Comparison of ENCODE assay signal across 27 cellular contexts in the genomic region with DNA sequence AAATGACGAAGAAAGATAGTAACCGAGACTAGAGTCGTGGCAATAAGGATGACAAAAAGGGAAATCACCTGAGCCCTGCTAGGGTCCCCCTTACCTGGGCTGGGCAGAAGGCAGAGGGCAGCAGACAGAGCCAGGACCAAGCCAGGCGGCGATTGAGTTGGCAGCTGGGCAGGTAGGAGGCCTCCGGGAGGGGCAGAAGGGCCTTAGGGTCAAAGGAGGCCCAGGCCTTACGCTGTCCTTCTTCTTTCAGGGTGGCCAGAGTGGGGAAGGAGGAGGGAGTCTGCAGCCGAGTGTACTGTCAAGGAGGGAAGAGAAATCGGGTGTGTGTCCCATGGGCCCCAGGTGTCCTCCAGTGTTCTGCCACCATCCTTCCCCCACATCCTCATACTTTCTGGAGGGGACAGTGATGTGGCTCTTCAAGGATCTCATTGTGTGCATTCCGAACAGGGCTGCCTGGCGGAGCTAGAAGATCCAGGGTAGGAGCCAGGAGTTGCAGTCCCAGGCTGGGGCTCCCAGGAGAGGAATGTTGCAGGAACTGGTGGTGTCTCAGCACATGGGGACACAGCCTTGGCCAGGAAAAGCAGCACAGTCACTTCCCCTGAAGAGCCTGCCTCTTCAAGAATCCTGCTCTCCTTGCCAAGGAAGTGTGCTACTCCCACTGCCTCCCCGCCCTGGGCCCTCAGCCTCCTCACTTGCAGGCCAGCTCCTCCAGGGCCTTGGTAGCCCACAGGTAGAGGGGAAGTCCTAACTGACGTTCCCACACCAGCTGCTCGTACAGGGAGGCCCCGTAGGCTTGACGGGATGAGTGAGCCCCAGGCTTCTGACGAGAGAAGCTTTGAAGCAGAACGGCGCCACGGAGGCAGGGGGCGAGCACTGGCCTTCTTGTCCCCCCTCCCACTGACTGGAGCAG. TPM values are rescaled to one million over a fixed set of nuclear protein-coding genes. Genes with fewer than 3 reads are reported as not detected.
A peak's percentile ranks its signal among the peaks of the same experiment; 100 is the strongest.
DNase-seq lines count a peak whose midpoint lies in the region; ATAC-seq, FAIRE-seq and TF ChIP-seq lines count a peak whose summit lies in the region.
"Had no signal": no experiment of that assay in that cellular context is flagged by ENCODE, and none has a peak within 500 bp of the region (broad histone marks: within the 10 kb centered on the region; RNA-seq: fewer than 3 reads in every experiment).

No MANE protein-coding gene starts in this region.

- H3K4me3 ChIP-seq in right atrium auricular region (no peak overlapping the region), pancreas (no peak overlapping the region)
- H3K4me3 ChIP-seq in naive thymus-derived CD4-positive, alpha-beta T cell (ENCODE audit: low read length) = no peak overlapping the region
- H3K4me3 ChIP-seq: GM23338, HAP-1 had no signal

- H3K27me3 ChIP-seq in right atrium auricular region (no peaks in the 10 kb centered on the region), pancreas (no peaks in the 10 kb centered on the region)
- no peaks in the 10 kb centered on the region for H3K27me3 ChIP-seq in naive thymus-derived CD4-positive, alpha-beta T cell (ENCODE audit: control insufficient read depth in 2 of 2, insufficient read depth in 2 of 2, low read length in 2 of 2)

- CTCF ChIA-PET in naive thymus-derived CD4-positive, alpha-beta T cell (lab: Charles Lee) = interaction anchor here (0.6 to 1.1 kb wide), 3 partner anchors 12 to 153 kb away, joined by 3 read pairs; no protein-coding TSS in a partner anchor

- H3K27ac Mint-ChIP-seq in activated T-cell treated with anti-CD3 and anti-CD28 coated beads, Interleukin-2, amount 50 U/mL, for 24 hours = peak overlapping the region; percentile 23
- peak overlapping the region in 5 of 9 donors; percentile 56 to 90 (median 59) for H3K27ac Mint-ChIP-seq in naive thymus-derived CD4-positive, alpha-beta T cell
- H3K27ac Mint-ChIP-seq: GM23338 had no signal

- ATAC-seq in left ventricle myocardium superior = peak; percentile 30
- no peak for ATAC-seq in naive thymus-derived CD4-positive, alpha-beta T cell
- no peak for ATAC-seq in pancreas
- no peak for ATAC-seq in HG03196 (IDR thresholded peaks at IDR 0.05; ENCODE audit: unreplicated experiment)
- ATAC-seq: GM23338 had no signal

- TF ChIP-seq CTCF in right atrium auricular region (IDR thresholded peaks at IDR 0.05) (no peak), pancreas (IDR thresholded peaks at IDR 0.05) (no peak)

- intact Hi-C loops in left ventricle myocardium superior (cut with micrococcal nuclease) (no loop called here), pancreas (cut with DNase I) (no loop called here)
- intact Hi-C loops in naive thymus-derived CD4-positive, alpha-beta T cell (cut with micrococcal nuclease) = no loop called here

- H3K4me1 ChIP-seq in right atrium auricular region (no peaks in the 10 kb centered on the region), pancreas (no peaks in the 10 kb centered on the region)
- H3K4me1 ChIP-seq in naive thymus-derived CD4-positive, alpha-beta T cell (ENCODE audit: control insufficient read depth in 2 of 2, insufficient read depth in 2 of 2, low read length in 2 of 2) = peaks cover 0 to 9% of the 10 kb centered on the region in 2 donors
- H3K4me1 ChIP-seq: HAP-1 had no signal

- H3K27me3 Mint-ChIP-seq in activated T-cell treated with anti-CD3 and anti-CD28 coated beads, Interleukin-2, amount 50 U/mL, for 24 hours = no peaks in the 10 kb centered on the region
- H3K27me3 Mint-ChIP-seq in naive thymus-derived CD4-positive, alpha-beta T cell = no peaks in the 10 kb centered on the region

- peaks cover 12% of the 10 kb centered on the region for H3K4me1 Mint-ChIP-seq in activated T-cell treated with anti-CD3 and anti-CD28 coated beads, Interleukin-2, amount 50 U/mL, for 24 hours (ENCODE audit: low read depth)
- H3K4me1 Mint-ChIP-seq in naive thymus-derived CD4-positive, alpha-beta T cell = peaks cover 3 to 53% (median 36%) of the 10 kb centered on the region in 7 donors
- H3K4me1 Mint-ChIP-seq: GM23338 had no signal

- POLR2A ChIA-PET in naive thymus-derived CD4-positive, alpha-beta T cell (lab: Charles Lee) = interaction anchor here (0.5 to 9.3 kb wide), 7 partner anchors 9 to 590 kb away, joined by 3 to 93 read pairs (median 4); a partner anchor contains a TSS

- H3K27ac ChIP-seq in right atrium auricular region (no peak overlapping the region), pancreas (no peak overlapping the region)
- no peak overlapping the region for H3K27ac ChIP-seq in naive thymus-derived CD4-positive, alpha-beta T cell (ENCODE audit: low read depth, low read length)
- H3K27ac ChIP-seq: 22Rv1, RWPE1 had no signal

- FAIRE-seq in pancreas (lab: Jason Lieb, UNC) = no peak
- FAIRE-seq: G401.6, GM18507 had no signal

- WGBS in pancreas, 2 donors = 91 to 95% methylated on average over 20 to 21 of the region's 21 CpGs

- H3K9me3 ChIP-seq in right atrium auricular region (no peaks in the 10 kb centered on the region), pancreas (no peaks in the 10 kb centered on the region)
- H3K9me3 ChIP-seq in naive thymus-derived CD4-positive, alpha-beta T cell (ENCODE audit: control insufficient read depth in 2 of 3, low read length in 3 of 3) = no peaks in the 10 kb centered on the region
- H3K9me3 ChIP-seq: HAP-1 had no signal

- H3K4me3 Mint-ChIP-seq in activated T-cell treated with anti-CD3 and anti-CD28 coated beads, Interleukin-2, amount 50 U/mL, for 24 hours = no peak overlapping the region
- H3K4me3 Mint-ChIP-seq in naive thymus-derived CD4-positive, alpha-beta T cell = no peak overlapping the region
- H3K4me3 Mint-ChIP-seq: CD8-positive, alpha-beta memory T cell; GM23338 had no signal

- DNase-seq in activated T-cell treated with anti-CD3 and anti-CD28 coated beads, Interleukin-2, amount 50 U/mL, for 24 hours = no peak
- no peak for DNase-seq in activated T-cell treated with anti-CD3 and anti-CD28 coated beads for 4 hours
- no peak for DNase-seq in left ventricle myocardium superior
- DNase-seq in right atrium auricular region (ENCODE audit: low spot score) = no peak
- DNase-seq in naive thymus-derived CD4-positive, alpha-beta T cell = no peak
- DNase-seq in central memory CD4-positive, alpha-beta T cell = no peak
- no peak for DNase-seq in pancreas
- DNase-seq: ACHN; C1 segment of cervical spinal cord; Calu3; DMS153; IMR-90; NCI-H1105; NCI-H2081; NCI-H2171; NCI-H345; NCI-H524; NCI-H774; NK-92 treated with Interleukin-12 subunit alpha and Interleukin-12 subunit beta, amount 100 ng/mL, for 24 hours had no signal

- peaks cover 98% of the 10 kb centered on the region for H3K36me3 ChIP-seq in right atrium auricular region
- peaks cover 75 to 99% (median 77%) of the 10 kb centered on the region in 3 experiments for H3K36me3 ChIP-seq in naive thymus-derived CD4-positive, alpha-beta T cell (ENCODE audit: control insufficient read depth in 2 of 3, insufficient read depth in 3 of 3, low read length in 3 of 3)
- peaks cover 0 to 79% (median 42%) of the 10 kb centered on the region in 3 donors for H3K36me3 ChIP-seq in pancreas

- H3K36me3 Mint-ChIP-seq in activated T-cell treated with anti-CD3 and anti-CD28 coated beads, Interleukin-2, amount 50 U/mL, for 24 hours (ENCODE audit: low read depth) = peaks cover 99% of the 10 kb centered on the region
- peaks cover 22 to 80% (median 49%) of the 10 kb centered on the region in 5 donors for H3K36me3 Mint-ChIP-seq in naive thymus-derived CD4-positive, alpha-beta T cell

- H3K9me3 Mint-ChIP-seq in activated T-cell treated with anti-CD3 and anti-CD28 coated beads, Interleukin-2, amount 50 U/mL, for 24 hours = no peaks in the 10 kb centered on the region
- H3K9me3 Mint-ChIP-seq in naive thymus-derived CD4-positive, alpha-beta T cell = no peaks in the 10 kb centered on the region
- H3K9me3 Mint-ChIP-seq: CD8-positive, alpha-beta memory T cell; GM23338 had no signal

RNA-seq across cellular contexts. Expression of a gene that starts 13.2 kb away (rescaled TPM):
- total RNA-seq in left ventricle myocardium superior = 16.2 TPM
- total RNA-seq in right atrium auricular region = 1 to 10 TPM; 4.2 to 8.6 TPM
- total RNA-seq in naive thymus-derived CD4-positive, alpha-beta T cell = 100 to 1,000 TPM; 124 to 366 (median 305) TPM
- polyA plus RNA-seq in naive thymus-derived CD4-positive, alpha-beta T cell = 10 to 100 TPM; 25.1 to 32.7 TPM
- 10 to 100 TPM; 15.4 to 40.8 (median 17.3) TPM for total RNA-seq in pancreas
- polyA plus RNA-seq in pancreas = 10 to 100 TPM; 22.6 to 42.6 TPM

RNA-seq across cellular contexts. Expression of a gene that starts 14.5 kb away (rescaled TPM):
- total RNA-seq in left ventricle myocardium superior = 12.1 TPM
- total RNA-seq in right atrium auricular region = 1 to 10 TPM; 4.4 to 5.3 TPM
- total RNA-seq in naive thymus-derived CD4-positive, alpha-beta T cell = 10 to 100 TPM; 31.6 to 68.9 (median 31.9) TPM
- 10 to 100 TPM; 15.2 to 17.4 TPM for polyA plus RNA-seq in naive thymus-derived CD4-positive, alpha-beta T cell
- total RNA-seq in pancreas = 10 to 100 TPM; 11.5 to 21.4 (median 18.7) TPM
- 10 to 100 TPM; 11.7 to 21.1 TPM for polyA plus RNA-seq in pancreas

RNA-seq across cellular contexts. Expression of a gene that starts 24.2 kb away (rescaled TPM):
- total RNA-seq in left ventricle myocardium superior = 0.47 TPM
- 1 to 10 TPM in 1 of 2 donors, not detected in 1; 1.8 TPM for total RNA-seq in right atrium auricular region
- total RNA-seq in naive thymus-derived CD4-positive, alpha-beta T cell = 10 to 100 TPM in 1 of 5 experiments, 1 to 10 TPM in 4; 1.1 to 97.7 (median 1.3) TPM
- polyA plus RNA-seq in naive thymus-derived CD4-positive, alpha-beta T cell = not detected
- total RNA-seq in pancreas = 1 to 10 TPM in 1 of 6 donors, under 1 TPM in 2, not detected in 3; 0.47 to 2.0 (median 0.95) TPM
- polyA plus RNA-seq in pancreas = under 1 TPM; 0.40 to 0.72 TPM

RNA-seq across cellular contexts. Expression of a gene that starts 44.6 kb away (rescaled TPM):
- total RNA-seq in left ventricle myocardium superior (9.4 TPM), right atrium auricular region (10 to 100 TPM; 10.2 to 10.8 TPM), pancreas (10 to 100 TPM in 1 of 6 donors, 1 to 10 TPM in 5; 4.9 to 10.4 (median 6.9) TPM)
- 10 to 100 TPM in 3 of 5 experiments, 1 to 10 TPM in 2; 5.4 to 16.1 (median 13.4) TPM for total RNA-seq in naive thymus-derived CD4-positive, alpha-beta T cell
- polyA plus RNA-seq in naive thymus-derived CD4-positive, alpha-beta T cell = 10 to 100 TPM; 16.7 to 23.7 TPM
- polyA plus RNA-seq in pancreas = 1 to 10 TPM; 4.5 to 6.1 TPM

RNA-seq across cellular contexts. Expression of a gene that starts 53.9 kb away (rescaled TPM):
- total RNA-seq in left ventricle myocardium superior (24.9 TPM), right atrium auricular region (10 to 100 TPM; 24.1 to 29.9 TPM), pancreas (10 to 100 TPM in 1 of 6 donors, 1 to 10 TPM in 5; 2.8 to 14.5 (median 6.6) TPM)
- total RNA-seq in naive thymus-derived CD4-positive, alpha-beta T cell = 10 to 100 TPM; 26.0 to 46.1 (median 38.9) TPM
- polyA plus RNA-seq in naive thymus-derived CD4-positive, alpha-beta T cell = 10 to 100 TPM; 77.5 to 85.8 TPM
- 10 to 100 TPM; 14.0 to 27.4 TPM for polyA plus RNA-seq in pancreas
